20 cellular contexts compared by ENCODE assay signal in genomic region chr18:9696701-9697100, GRCh38.
"Had no signal": no experiment of that assay in that cellular context is flagged by ENCODE, and none has a peak within 500 bp of the region (broad histone marks: within the 10 kb centered on the region; RNA-seq: fewer than 3 reads in every experiment).

No MANE protein-coding gene starts in this region.

- H3K36me3 ChIP-seq: gastrocnemius medialis, lower lobe of right lung, thyroid gland, uterus had no signal

- H3K27ac ChIP-seq: body of pancreas, dorsolateral prefrontal cortex, gastrocnemius medialis, lower lobe of right lung, SK-N-MC, uterus had no signal

- H3K4me3 ChIP-seq: body of pancreas, dorsolateral prefrontal cortex, gastrocnemius medialis, lower lobe of right lung, SK-N-MC, thyroid gland, uterus had no signal

- H3K9me3 Mint-ChIP-seq: activated T-helper 1 cell treated with anti-CD3 and anti-CD28 coated beads, Interleukin-12 subunit alpha, Interleukin-12 subunit beta, Interleukin-2, Interleukin-4 antibody, amounts not matched to agents 30 ng/mL and 10 ng/mL and 1 ng/mL, durations not matched to agents 14 hours and 24 hours and 36 hours; endodermal cell; nephron; stimulated activated effector memory CD8-positive, alpha-beta T cell treated with anti-CD3 and anti-CD28 coated beads, Interleukin-12 subunit alpha, Interleukin-12 subunit beta, amount 100 ng/mL, for 72 hours; T-helper 2 cell treated with Interferon-gamma antibody and Interleukin-4, amounts not matched to agents 5 μg/mL and 100 μg/mL, for 36 hours had no signal

- H3K4me3 Mint-ChIP-seq: activated naive CD8-positive, alpha-beta T cell; activated T-helper 1 cell treated with anti-CD3 and anti-CD28 coated beads, Interleukin-12 subunit alpha, Interleukin-12 subunit beta, Interleukin-2, Interleukin-4 antibody, amounts not matched to agents 30 ng/mL and 10 ng/mL and 1 ng/mL, durations not matched to agents 14 hours and 24 hours and 36 hours; endodermal cell; nephron; stimulated activated effector memory CD8-positive, alpha-beta T cell treated with anti-CD3 and anti-CD28 coated beads, Interleukin-12 subunit alpha, Interleukin-12 subunit beta, amount 100 ng/mL, for 72 hours; T-helper 2 cell treated with Interferon-gamma antibody and Interleukin-4, amounts not matched to agents 5 μg/mL and 100 μg/mL, for 36 hours had no signal

- H3K27me3 ChIP-seq: body of pancreas, dorsolateral prefrontal cortex, gastrocnemius medialis, thyroid gland, uterus had no signal

- H3K27me3 Mint-ChIP-seq: activated naive CD8-positive, alpha-beta T cell had no signal

- H3K4me1 ChIP-seq: body of pancreas, gastrocnemius medialis, thyroid gland, uterus had no signal

- H3K9me3 ChIP-seq: body of pancreas, gastrocnemius medialis, lower lobe of right lung, thyroid gland, uterus had no signal

- H3K36me3 Mint-ChIP-seq: activated naive CD8-positive, alpha-beta T cell; stimulated activated effector memory CD8-positive, alpha-beta T cell treated with anti-CD3 and anti-CD28 coated beads, Interleukin-12 subunit alpha, Interleukin-12 subunit beta, amount 100 ng/mL, for 72 hours had no signal

- DNase-seq: activated CD4-positive, alpha-beta T cell treated with anti-CD3 and anti-CD28 coated beads, Interleukin-2, amount 50 U/mL, for 4 hours; activated gamma-delta T cell treated with Interleukin-2 at 50 U/mL for 16 hours; activated T-cell treated with anti-CD3 and anti-CD28 coated beads for 4 hours; amygdala; body of pancreas; caudate nucleus; dorsolateral prefrontal cortex; endodermal cell; gastrocnemius medialis; lower lobe of right lung; stimulated activated CD4-positive, alpha-beta T cell treated with anti-CD3 and anti-CD28 coated beads, Interleukin-4, amount 100 ng/mL, for 24 hours; thyroid gland; uterus had no signal

- ATAC-seq: body of pancreas; gastrocnemius medialis; lower lobe of right lung; sciatic nerve; stimulated activated effector memory CD8-positive, alpha-beta T cell treated with anti-CD3 and anti-CD28 coated beads, Interleukin-12 subunit alpha, Interleukin-12 subunit beta, amount 100 ng/mL, for 72 hours had no signal

- H3K27ac Mint-ChIP-seq: activated naive CD8-positive, alpha-beta T cell; activated T-helper 1 cell treated with anti-CD3 and anti-CD28 coated beads, Interleukin-12 subunit alpha, Interleukin-12 subunit beta, Interleukin-2, Interleukin-4 antibody, amounts not matched to agents 30 ng/mL and 10 ng/mL and 1 ng/mL, durations not matched to agents 14 hours and 24 hours and 36 hours; endodermal cell; stimulated activated effector memory CD8-positive, alpha-beta T cell treated with anti-CD3 and anti-CD28 coated beads, Interleukin-12 subunit alpha, Interleukin-12 subunit beta, amount 100 ng/mL, for 72 hours; T-helper 2 cell treated with Interferon-gamma antibody and Interleukin-4, amounts not matched to agents 5 μg/mL and 100 μg/mL, for 36 hours had no signal
